Comparison of ENCODE assay signal across 18 cellular contexts in genomic region chr1:230215529-230215928, GRCh38.
DNase-seq lines count a peak whose midpoint lies in the region; ATAC-seq, FAIRE-seq and TF ChIP-seq lines count a peak whose summit lies in the region.
"Had no signal": no experiment of that assay in that cellular context is flagged by ENCODE, and none has a peak within 500 bp of the region (broad histone marks: within the 10 kb centered on the region; RNA-seq: fewer than 3 reads in every experiment).

No MANE protein-coding gene starts in this region.

- TF ChIP-seq POLR2A in heart left ventricle (IDR thresholded peaks at IDR 0.05), result no peak
- TF ChIP-seq POLR2A in esophagus muscularis mucosa (IDR thresholded peaks at IDR 0.05; ENCODE audit: low read depth), result no peak

- DNase-seq in heart left ventricle (no peak), Right ventricle myocardium superior (no peak), esophagus muscularis mucosa (ENCODE audit: extremely low spot score) (no peak), pancreas (peak in 1 of 6 donors; percentile 22), upper lobe of right lung (no peak), NCI-H1105 treated with DMSO at 0.1 percent for 48 hours (lab: John Stamatoyannopoulos, UW) (no peak), neural progenitor cell (ENCODE audit: low spot score) (no peak), DMS79 treated with DMSO at 0.1 percent for 48 hours (lab: John Stamatoyannopoulos, UW) (no peak)
- DNase-seq: 8988T; activated CD4-positive, alpha-beta T cell treated with anti-CD3 and anti-CD28 coated beads for 1 hour; activated CD8-positive, alpha-beta memory T cell treated with anti-CD3 and anti-CD28 coated beads, Interleukin-2, amount 10 ng/mL, durations not matched to agents 7 days and 5 days; activated effector memory CD4-positive, alpha-beta T cell treated with Interleukin-2 at 50 U/mL for 16 hours; DND-41; MG63; natural killer cell; NCI-H187 treated with DMSO at 0.1 percent for 48 hours; stimulated activated CD4-positive, alpha-beta T cell treated with anti-CD3 and anti-CD28 coated beads, Interleukin-2, amount 100 ng/mL, for 24 hours had no signal

- H2AFZ ChIP-seq in neural progenitor cell (replicated peaks), result no peak overlapping the region

- H3K36me3 ChIP-seq in heart left ventricle, result no peaks in the 10 kb centered on the region
- no peaks in the 10 kb centered on the region for H3K36me3 ChIP-seq in esophagus muscularis mucosa
- no peaks in the 10 kb centered on the region for H3K36me3 ChIP-seq in pancreas
- H3K36me3 ChIP-seq in upper lobe of right lung, result no peaks in the 10 kb centered on the region
- no peaks in the 10 kb centered on the region for H3K36me3 ChIP-seq in neural progenitor cell
- H3K36me3 ChIP-seq: SJCRH30 had no signal

- peaks cover 3% of the 10 kb centered on the region for H3K9me3 Mint-ChIP-seq in neural progenitor cell
- H3K9me3 Mint-ChIP-seq: natural killer cell had no signal

- H3K4me1 ChIP-seq in heart left ventricle, result peaks cover 3 to 53% (median 28%) of the 10 kb centered on the region in 12 donors
- peaks cover 22 to 74% (median 69%) of the 10 kb centered on the region in 4 donors for H3K4me1 ChIP-seq in esophagus muscularis mucosa
- H3K4me1 ChIP-seq in pancreas, result peaks cover 29 to 64% (median 30%) of the 10 kb centered on the region in 3 donors
- H3K4me1 ChIP-seq in upper lobe of right lung, result peaks cover 41% of the 10 kb centered on the region
- peaks cover 15% of the 10 kb centered on the region for H3K4me1 ChIP-seq in neural progenitor cell

- peaks cover 4% of the 10 kb centered on the region for H3K27me3 Mint-ChIP-seq in neural progenitor cell (ENCODE audit: insufficient read depth, low read depth)
- H3K27me3 Mint-ChIP-seq: activated CD8-positive, alpha-beta memory T cell treated with anti-CD3 and anti-CD28 coated beads, Interleukin-2, amount 10 ng/mL, durations not matched to agents 7 days and 5 days had no signal

- H3K4me1 Mint-ChIP-seq in neural progenitor cell, result peaks cover 9% of the 10 kb centered on the region

- peak overlapping the region in 9 of 12 donors; percentile 4 to 66 (median 53) for H3K27ac ChIP-seq in heart left ventricle
- peak overlapping the region in 3 of 4 donors; percentile 23 to 47 (median 33) for H3K27ac ChIP-seq in esophagus muscularis mucosa (replicated peaks in 1 of 4)
- peak overlapping the region in 3 of 4 donors; percentile 36 to 78 (median 44) for H3K27ac ChIP-seq in pancreas
- peak overlapping the region; percentile 25 for H3K27ac ChIP-seq in upper lobe of right lung
- no peak overlapping the region for H3K27ac ChIP-seq in neural progenitor cell
- H3K27ac ChIP-seq: SJCRH30 had no signal

- TF ChIP-seq CTCF in heart left ventricle (IDR thresholded peaks at IDR 0.05), result no peak
- no peak for TF ChIP-seq CTCF in esophagus muscularis mucosa (IDR thresholded peaks at IDR 0.05)
- TF ChIP-seq CTCF in pancreas (IDR thresholded peaks at IDR 0.05), result no peak
- no peak for TF ChIP-seq CTCF in upper lobe of right lung (IDR thresholded peaks at IDR 0.05)
- no peak for TF ChIP-seq CTCF in neural progenitor cell (IDR thresholded peaks at IDR 0.05)

- no peaks in the 10 kb centered on the region for H3K27me3 ChIP-seq in heart left ventricle
- no peaks in the 10 kb centered on the region for H3K27me3 ChIP-seq in esophagus muscularis mucosa
- no peaks in the 10 kb centered on the region for H3K27me3 ChIP-seq in pancreas
- H3K27me3 ChIP-seq in upper lobe of right lung, result no peaks in the 10 kb centered on the region
- H3K27me3 ChIP-seq in neural progenitor cell, result no peaks in the 10 kb centered on the region
- H3K27me3 ChIP-seq: MG63, SJCRH30 had no signal

- H3K27ac Mint-ChIP-seq in neural progenitor cell, result no peak overlapping the region
- H3K27ac Mint-ChIP-seq: activated CD8-positive, alpha-beta memory T cell treated with anti-CD3 and anti-CD28 coated beads, Interleukin-2, amount 10 ng/mL, durations not matched to agents 7 days and 5 days had no signal

- H3K79me2 ChIP-seq in neural progenitor cell (ENCODE audit: low read depth), result no peaks in the 10 kb centered on the region

- H3F3A ChIP-seq in neural progenitor cell (ENCODE audit: low read depth), result peaks cover 5% of the 10 kb centered on the region

- H3K36me3 Mint-ChIP-seq in neural progenitor cell, result peaks cover 18% of the 10 kb centered on the region
- H3K36me3 Mint-ChIP-seq: natural killer cell had no signal

- intact Hi-C loops in heart left ventricle (cut with DNase I), result loop anchor here in 8 of 10 donors (1.0 to 10.0 kb wide), 13 partner anchors 52 to 554 kb away; partner anchors contain the start of gene GALNT2 (in 3 of the 8)
- intact Hi-C loops in Right ventricle myocardium superior (cut with DNase I), result no loop called here
- intact Hi-C loops in esophagus muscularis mucosa (cut with DNase I), result no loop called here
- intact Hi-C loops in pancreas (cut with DNase I), result loop anchor here in 1 of 3 donors (10.0 kb wide), 1 partner anchor 431 kb away; no protein-coding TSS in a partner anchor
- intact Hi-C loops in upper lobe of right lung (cut with DNase I), result no loop called here

- H4K20me1 ChIP-seq in neural progenitor cell (ENCODE audit: low read depth), result no peaks in the 10 kb centered on the region

- FAIRE-seq in pancreas (lab: Jason Lieb, UNC), result no peak

- peak in 2 of 4 donors; percentile 28 to 33 for ATAC-seq in heart left ventricle
- no peak for ATAC-seq in Right ventricle myocardium superior (ENCODE audit: poor library complexity)
- ATAC-seq in pancreas, result peak; percentile 20 to 59 (median 40)
- no peak for ATAC-seq in upper lobe of right lung
- ATAC-seq: activated CD8-positive, alpha-beta memory T cell treated with anti-CD3 and anti-CD28 coated beads, Interleukin-2, amount 10 ng/mL, durations not matched to agents 7 days and 5 days; natural killer cell had no signal

- H3K9me3 ChIP-seq in heart left ventricle (no peaks in the 10 kb centered on the region), esophagus muscularis mucosa (no peaks in the 10 kb centered on the region), pancreas (no peaks in the 10 kb centered on the region), upper lobe of right lung (no peaks in the 10 kb centered on the region), neural progenitor cell (ENCODE audit: low read depth) (no peaks in the 10 kb centered on the region)
- H3K9me3 ChIP-seq: MG63, SJCRH30 had no signal

- peak overlapping the region in 2 of 12 donors; percentile 1 to 11 for H3K4me3 ChIP-seq in heart left ventricle
- H3K4me3 ChIP-seq in esophagus muscularis mucosa, result no peak overlapping the region
- H3K4me3 ChIP-seq in pancreas, result no peak overlapping the region
- no peak overlapping the region for H3K4me3 ChIP-seq in upper lobe of right lung
- no peak overlapping the region for H3K4me3 ChIP-seq in neural progenitor cell
- H3K4me3 ChIP-seq: MG63, SJCRH30 had no signal

- no peak overlapping the region for H3K9ac ChIP-seq in neural progenitor cell

- no peak overlapping the region for H3K4me3 Mint-ChIP-seq in neural progenitor cell
- H3K4me3 Mint-ChIP-seq: activated CD8-positive, alpha-beta memory T cell treated with anti-CD3 and anti-CD28 coated beads, Interleukin-2, amount 10 ng/mL, durations not matched to agents 7 days and 5 days; natural killer cell had no signal

- no peak overlapping the region for H3K4me2 ChIP-seq in neural progenitor cell

- no peak for TF ChIP-seq EP300 in esophagus muscularis mucosa (IDR thresholded peaks at IDR 0.05)

- 10 to 15% (median 10%) methylated on average over 1 of the region's 1 CpG for WGBS in heart left ventricle, 4 donors
- 33% methylated on average over 1 of the region's 1 CpG for WGBS in esophagus muscularis mucosa
- WGBS in pancreas, 2 donors, result 9 to 10% methylated on average over 1 of the region's 1 CpG

Comparison
In these comparisons a context has a peak if more than half of its experiments do, and no peak if none do; other contexts are left out.
1. intact Hi-C loops: an anchor here in heart left ventricle (1.0 to 10.0 kb wide); none called in Right ventricle myocardium superior, esophagus muscularis mucosa and upper lobe of right lung.
2. ATAC-seq: peak in pancreas (4 of 4); none in Right ventricle myocardium superior (single experiment) and upper lobe of right lung (single experiment).